23 cellular contexts compared by ENCODE assay signal in the genomic region with DNA sequence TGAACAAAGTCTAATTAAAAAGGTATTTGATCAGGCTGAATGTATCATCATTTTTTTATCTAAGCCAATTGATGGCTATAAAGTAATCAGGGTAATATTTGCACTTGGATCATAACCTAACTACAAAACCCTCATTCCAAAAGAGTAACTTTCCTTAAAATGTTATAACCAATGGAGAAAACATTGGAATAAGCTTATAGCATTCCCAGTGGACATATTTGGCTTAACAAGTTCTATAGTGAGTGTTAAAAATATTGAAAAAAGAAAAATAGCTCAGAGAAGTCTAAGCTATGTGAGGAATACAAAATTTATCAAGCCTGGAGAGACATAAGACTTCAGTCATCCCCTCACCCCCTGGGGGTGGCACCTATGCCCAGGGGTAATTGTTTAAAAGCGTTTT.
DNase-seq lines count a peak whose midpoint lies in the region; ATAC-seq and TF ChIP-seq lines count a peak whose summit lies in the region.
"Had no signal": no experiment of that assay in that cellular context is flagged by ENCODE, and none has a peak within 500 bp of the region (broad histone marks: within the 10 kb centered on the region; RNA-seq: fewer than 3 reads in every experiment).

No MANE protein-coding gene starts in this region.

- H3K27ac ChIP-seq in GM23338 (ENCODE audit: low read depth) (no peak overlapping the region), gastroesophageal sphincter (no peak overlapping the region)
- H3K27ac ChIP-seq: A549; BLaER1 treated with 17β-estradiol and CSF1 and Interleukin-3, amounts not matched to agents 10 nM and 100 nM had no signal

- H4K20me1 ChIP-seq in GM23338 (replicated peaks; ENCODE audit: insufficient read depth): no peaks in the 10 kb centered on the region
- H4K20me1 ChIP-seq: BLaER1 treated with 17β-estradiol and CSF1 and Interleukin-3, amounts not matched to agents 10 nM and 100 nM had no signal

- H3K27me3 Mint-ChIP-seq in GM23338 (ENCODE audit: insufficient read depth, low read depth, poor library complexity) (peaks cover 4% of the 10 kb centered on the region), chondrocyte (ENCODE audit: low read depth) (peaks cover 3% of the 10 kb centered on the region), nephron (ENCODE audit: low read depth) (peaks cover 4% of the 10 kb centered on the region)

- H3K4me3 Mint-ChIP-seq in GM23338: no peak overlapping the region
- no peak overlapping the region for H3K4me3 Mint-ChIP-seq in chondrocyte (ENCODE audit: unreplicated experiment)
- H3K4me3 Mint-ChIP-seq in nephron: no peak overlapping the region
- H3K4me3 Mint-ChIP-seq: CD4-positive, alpha-beta memory T cell had no signal

- H3K4me2 ChIP-seq in GM23338: peak overlapping the region; percentile 44; the same call in 1 of the 2 replicates
- H3K4me2 ChIP-seq: A549; BLaER1 treated with 17β-estradiol and CSF1 and Interleukin-3, amounts not matched to agents 10 nM and 100 nM had no signal

- no peak for TF ChIP-seq EP300 in gastroesophageal sphincter (IDR thresholded peaks at IDR 0.05)

- H3K27me3 ChIP-seq in GM23338 (ENCODE audit: insufficient read depth) (no peaks in the 10 kb centered on the region), gastroesophageal sphincter (no peaks in the 10 kb centered on the region)
- H3K27me3 ChIP-seq: BLaER1 treated with 17β-estradiol and CSF1 and Interleukin-3, amounts not matched to agents 10 nM and 100 nM had no signal

- H3K36me3 Mint-ChIP-seq in GM23338 (ENCODE audit: low read depth) (0 out of 3 replicates have a peak, but pooled peaks cover 3% of the 10 kb centered on the region), chondrocyte (ENCODE audit: low read depth) (no peaks in the 10 kb centered on the region), nephron (ENCODE audit: low read depth) (no peaks in the 10 kb centered on the region)
- H3K36me3 Mint-ChIP-seq: CD4-positive, alpha-beta memory T cell had no signal

- peaks cover 8% of the 10 kb centered on the region for H3K9me3 Mint-ChIP-seq in GM23338
- H3K9me3 Mint-ChIP-seq in chondrocyte (ENCODE audit: low read depth): no peaks in the 10 kb centered on the region
- peaks cover 3% of the 10 kb centered on the region for H3K9me3 Mint-ChIP-seq in nephron
- H3K9me3 Mint-ChIP-seq: CD4-positive, alpha-beta memory T cell had no signal

- H3K36me3 ChIP-seq in GM23338 (ENCODE audit: insufficient read depth) (no peaks in the 10 kb centered on the region), gastroesophageal sphincter (no peaks in the 10 kb centered on the region)
- H3K36me3 ChIP-seq: BLaER1 treated with 17β-estradiol and CSF1 and Interleukin-3, amounts not matched to agents 10 nM and 100 nM had no signal

- WGBS in gastroesophageal sphincter (ENCODE audit: low coverage in 1 of 2), 2 donors: 63 to 69% methylated on average over 1 of the region's 1 CpG

- H3K4me1 ChIP-seq in GM23338 (ENCODE audit: insufficient read depth) (peaks cover 18% of the 10 kb centered on the region), gastroesophageal sphincter (no peaks in the 10 kb centered on the region)
- H3K4me1 ChIP-seq: A549; BLaER1 treated with 17β-estradiol and CSF1 and Interleukin-3, amounts not matched to agents 10 nM and 100 nM had no signal

- no peaks in the 10 kb centered on the region for H3F3A ChIP-seq in GM23338 (replicated peaks; ENCODE audit: low read depth)

- no peaks in the 10 kb centered on the region; the same call in 1 of the 2 replicates for H3K9me2 ChIP-seq in GM23338 (ENCODE audit: insufficient read depth)

- H3K4me1 Mint-ChIP-seq in GM23338 (peaks cover 13% of the 10 kb centered on the region), chondrocyte (ENCODE audit: low read depth) (no peaks in the 10 kb centered on the region), nephron (no peaks in the 10 kb centered on the region)
- H3K4me1 Mint-ChIP-seq: CD4-positive, alpha-beta memory T cell had no signal

- no peak overlapping the region for H2AFZ ChIP-seq in GM23338

- H3K4me3 ChIP-seq in GM23338 (no peak overlapping the region), gastroesophageal sphincter (no peak overlapping the region)
- H3K4me3 ChIP-seq: A549; BLaER1 treated with 17β-estradiol and CSF1 and Interleukin-3, amounts not matched to agents 10 nM and 100 nM; GM12878 had no signal

- no peak for TF ChIP-seq POLR2A in gastroesophageal sphincter (IDR thresholded peaks at IDR 0.05)

- no peaks in the 10 kb centered on the region for H3K9me3 ChIP-seq in gastroesophageal sphincter
- H3K9me3 ChIP-seq: A549; BLaER1 treated with 17β-estradiol and CSF1 and Interleukin-3, amounts not matched to agents 10 nM and 100 nM had no signal

- no peaks in the 10 kb centered on the region for H3K79me2 ChIP-seq in GM23338 (replicated peaks; ENCODE audit: insufficient read depth)

- DNase-seq in GM23338 (ENCODE audit: low spot score): no peak
- no peak for DNase-seq in chondrocyte (ENCODE audit: low spot score)
- no peak for DNase-seq in stimulated activated CD4-positive, alpha-beta T cell treated with anti-CD3 and anti-CD28 coated beads, Interleukin-1b, Interleukin-23, amount 100 ng/mL, for 48 hours
- DNase-seq in GM19240 (ENCODE audit: insufficient read length, low spot score): no peak
- DNase-seq: AML-193; CD4-positive, alpha-beta memory T cell; COR-L47; DMS79; EL; GDM1; KBM-7; MM.1S; NCI-H2029; NCI-H446; NCI-H526; NCI-H82 had no signal

- ATAC-seq in GM23338 (no peak), HG02852 (IDR thresholded peaks at IDR 0.05; ENCODE audit: unreplicated experiment) (no peak), gastroesophageal sphincter (no peak)
- ATAC-seq: A549, GM12878 had no signal

- H3K27ac Mint-ChIP-seq in GM23338 (no peak overlapping the region), chondrocyte (ENCODE audit: unreplicated experiment) (no peak overlapping the region), nephron (no peak overlapping the region)
- H3K27ac Mint-ChIP-seq: CD4-positive, alpha-beta memory T cell had no signal

- TF ChIP-seq CTCF in GM23338 (conservative IDR thresholded peaks at IDR 0.05; ENCODE audit: low read depth in 2 of 2): peak in 1 of 2 experiments; percentile 44; a peak in 1 of 4 replicates
- TF ChIP-seq CTCF in LNCAP (IDR thresholded peaks at IDR 0.05): peak; percentile 33; the same call in 1 of the 2 replicates
- TF ChIP-seq CTCF in chondrocyte (IDR thresholded peaks at IDR 0.05): peak; percentile 26
- peak in 2 of 3 experiments; percentile 10 to 15 for TF ChIP-seq CTCF in nephron (IDR thresholded peaks at IDR 0.05; ENCODE audit: unreplicated experiment in 3 of 3)
- TF ChIP-seq CTCF in gastroesophageal sphincter (IDR thresholded peaks at IDR 0.05): no peak

TF ChIP-seq in GM23338, 12 proteins besides CTCF, POLR2A, EP300 and RAD21 (continues in another document):
- TF ChIP-seq POLR2AphosphoS5 (IDR thresholded peaks at IDR 0.05; ENCODE audit: low read depth) (no peak), ZNF114 (CRISPR knock-in tag; IDR thresholded peaks at IDR 0.05) (no peak), CREB1 (CRISPR knock-in tag; IDR thresholded peaks at IDR 0.05; ENCODE audit: low read depth) (no peak), ZNF331 (CRISPR knock-in tag; IDR thresholded peaks at IDR 0.05; ENCODE audit: low read depth) (no peak), EZH2 (IDR thresholded peaks at IDR 0.05; ENCODE audit: low read depth, unreplicated experiment) (no peak), STAT1 (IDR thresholded peaks at IDR 0.05; ENCODE audit: unreplicated experiment) (no peak), EZH2phosphoT487 (IDR thresholded peaks at IDR 0.05; ENCODE audit: unreplicated experiment) (no peak), REST (IDR thresholded peaks at IDR 0.05; ENCODE audit: unreplicated experiment) (no peak)
- TF ChIP-seq, protein P1, sequence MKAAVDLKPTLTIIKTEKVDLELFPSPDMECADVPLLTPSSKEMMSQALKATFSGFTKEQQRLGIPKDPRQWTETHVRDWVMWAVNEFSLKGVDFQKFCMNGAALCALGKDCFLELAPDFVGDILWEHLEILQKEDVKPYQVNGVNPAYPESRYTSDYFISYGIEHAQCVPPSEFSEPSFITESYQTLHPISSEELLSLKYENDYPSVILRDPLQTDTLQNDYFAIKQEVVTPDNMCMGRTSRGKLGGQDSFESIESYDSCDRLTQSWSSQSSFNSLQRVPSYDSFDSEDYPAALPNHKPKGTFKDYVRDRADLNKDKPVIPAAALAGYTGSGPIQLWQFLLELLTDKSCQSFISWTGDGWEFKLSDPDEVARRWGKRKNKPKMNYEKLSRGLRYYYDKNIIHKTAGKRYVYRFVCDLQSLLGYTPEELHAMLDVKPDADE (IDR thresholded peaks at IDR 0.05): no peak

Comparison
In these comparisons a context has a peak if more than half of its experiments do, and no peak if none do; other contexts are left out.
1. CTCF ChIP-seq: peak in LNCAP (single experiment), chondrocyte (single experiment) and nephron (2 of 3); none in gastroesophageal sphincter (0 of 4).